In genomic region chr9:134283111-134283515, GRCh38 we compare ENCODE assay signal across 3 cellular contexts.
TF ChIP-seq lines count a peak whose summit lies in the region.

No MANE protein-coding gene starts in this region.

TF ChIP-seq in liver, 16 proteins besides CTCF, POLR2A, EP300 and RAD21:
- TF ChIP-seq JUND (IDR thresholded peaks at IDR 0.05) (no peak), TAF1 (conservative IDR thresholded peaks at IDR 0.05) (no peak), EGR1 (IDR thresholded peaks at IDR 0.05; ENCODE audit: low read depth in 2 of 2) (peak in 1 of 2 donors; percentile 19), HNF4A (conservative IDR thresholded peaks at IDR 0.05) (peak in 1 of 2 donors; percentile 51), ATF3 (IDR thresholded peaks at IDR 0.05) (no peak), GABPA (IDR thresholded peaks at IDR 0.05 in 1 of 2, conservative IDR thresholded peaks at IDR 0.05 in 1 of 2) (no peak), ZBTB33 (IDR thresholded peaks at IDR 0.05) (no peak), REST (IDR thresholded peaks at IDR 0.05) (peak; percentile 75), RXRA (IDR thresholded peaks at IDR 0.05) (peak in 1 of 2 donors; percentile 75), MAX (IDR thresholded peaks at IDR 0.05) (no peak), HNF4G (IDR thresholded peaks at IDR 0.05) (no peak), FOXA2 (IDR thresholded peaks at IDR 0.05) (no peak), SP1 (IDR thresholded peaks at IDR 0.05) (no peak), YY1 (IDR thresholded peaks at IDR 0.05) (no peak), FOXA1 (IDR thresholded peaks at IDR 0.05) (peak; percentile 26), NR2F2 (IDR thresholded peaks at IDR 0.05) (no peak)
TF ChIP-seq in liver: peak in this region for 5.

TF ChIP-seq in HepG2, 621 proteins besides CTCF, POLR2A, EP300 and RAD21:
- TF ChIP-seq HNF1B (CRISPR knock-in tag; IDR thresholded peaks at IDR 0.05) (no peak), ZNF33A (CRISPR knock-in tag; IDR thresholded peaks at IDR 0.05; ENCODE audit: borderline replicate concordance) (no peak), SMAD1 (CRISPR knock-in tag; IDR thresholded peaks at IDR 0.05; ENCODE audit: borderline replicate concordance, low read depth) (no peak), GTF2F1 (IDR thresholded peaks at IDR 0.05; ENCODE audit: low read length) (no peak), ZBTB20 (CRISPR knock-in tag; IDR thresholded peaks at IDR 0.05; ENCODE audit: borderline replicate concordance, low read depth) (no peak), THAP9 (CRISPR knock-in tag; IDR thresholded peaks at IDR 0.05; ENCODE audit: borderline replicate concordance) (no peak), ZNF749 (CRISPR knock-in tag; IDR thresholded peaks at IDR 0.05; ENCODE audit: borderline replicate concordance) (no peak)

TF ChIP-seq in endothelial cell of umbilical vein, 7 proteins besides CTCF, POLR2A, EP300 and RAD21:
- TF ChIP-seq MAX (IDR thresholded peaks at IDR 0.05; ENCODE audit: insufficient read depth, insufficient read length) (no peak), EZH2 (IDR thresholded peaks at IDR 0.05; ENCODE audit: borderline replicate concordance, low read depth, low read length, severe bottlenecking) (no peak), MYC (IDR thresholded peaks at IDR 0.05; ENCODE audit: low read depth, low read length) (no peak)
